Comparison of ENCODE assay signal across 8 cellular contexts in the genomic region with DNA sequence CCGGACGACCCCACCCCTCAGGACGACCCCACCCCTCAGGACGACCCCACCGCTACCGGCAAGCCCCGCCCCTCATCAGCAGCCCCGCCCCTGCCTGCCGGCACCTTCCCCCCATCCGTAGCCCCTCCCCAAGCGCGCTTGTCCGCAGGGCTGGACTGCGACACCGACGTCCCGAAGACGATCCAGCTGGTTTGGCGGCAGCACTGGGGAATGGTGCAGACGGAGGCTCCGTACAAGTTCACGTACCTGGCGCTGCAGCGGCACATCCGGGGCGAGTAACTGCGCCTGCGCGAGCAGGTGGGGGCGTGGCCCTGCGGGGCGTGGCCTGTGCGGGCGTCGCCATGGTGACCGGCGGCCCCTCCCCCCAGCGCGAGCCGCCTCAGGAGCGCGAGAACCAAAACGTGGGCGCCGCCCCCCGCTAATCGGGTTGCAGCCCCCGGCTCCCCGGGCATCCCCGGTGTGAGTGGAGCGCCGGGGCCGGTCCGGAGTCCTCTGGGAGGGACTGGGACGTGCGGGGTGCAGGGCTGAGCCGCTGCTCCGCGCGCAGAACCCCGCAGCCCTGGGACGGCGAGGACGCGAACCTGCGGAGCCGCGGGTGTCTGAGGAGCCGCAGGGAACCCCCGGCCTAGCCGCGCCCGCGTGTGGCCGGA. TPM values are rescaled to one million over a fixed set of nuclear protein-coding genes. Genes with fewer than 3 reads are reported as not detected.
DNase-seq lines count a peak whose midpoint lies in the region; ATAC-seq, FAIRE-seq and TF ChIP-seq lines count a peak whose summit lies in the region.

No MANE protein-coding gene starts in this region.

- peak overlapping the region; percentile 84 for H3K4ac ChIP-seq in neuronal stem cell (ENCODE audit: low read length)

- H3K4me1 Mint-ChIP-seq in activated T-helper 17 cell treated with anti-CD3 and anti-CD28 coated beads, Interleukin-2, amount 50 U/mL, for 72 hours = no peaks in the 10 kb centered on the region

- peak; percentile 95 for DNase-seq in 8988T
- DNase-seq in RCC 7860 (ENCODE audit: low spot score) = peak; percentile 68
- peak; percentile 52 for DNase-seq in fibroblast of villous mesenchyme (ENCODE audit: low read depth)
- DNase-seq in neuronal stem cell (ENCODE audit: low spot score) = peak; percentile 82

- no peaks in the 10 kb centered on the region for H3K27me3 Mint-ChIP-seq in activated T-helper 17 cell treated with anti-CD3 and anti-CD28 coated beads, Interleukin-2, amount 50 U/mL, for 72 hours

- peaks cover 18 to 20% of the 10 kb centered on the region in 2 donors for H3K4me1 ChIP-seq in neuronal stem cell (ENCODE audit: control insufficient read depth in 2 of 2, insufficient read depth in 1 of 2, low read depth in 1 of 2, low read length in 2 of 2)
- peaks cover 15% of the 10 kb centered on the region for H3K4me1 ChIP-seq in stomach smooth muscle (ENCODE audit: control insufficient read depth, insufficient read depth, low read length)

- H2BK120ac ChIP-seq in neuronal stem cell (ENCODE audit: low read depth, low read length) = peak overlapping the region; percentile 96

- H3K18ac ChIP-seq in neuronal stem cell (ENCODE audit: low read length) = peak overlapping the region; percentile 97

- TF ChIP-seq CTCF in fibroblast of villous mesenchyme (IDR thresholded peaks at IDR 0.05; ENCODE audit: insufficient read depth, low read depth, low read length) = no peak

- H2AK5ac ChIP-seq in neuronal stem cell (ENCODE audit: low read depth, low read length) = peak overlapping the region; percentile 100

- peaks cover 5% of the 10 kb centered on the region for H3K79me1 ChIP-seq in neuronal stem cell (ENCODE audit: low read depth, low read length)

- peak overlapping the region; percentile 96 for H3K23ac ChIP-seq in neuronal stem cell (ENCODE audit: low read depth, low read length, poor library complexity)

- H3K14ac ChIP-seq in neuronal stem cell (ENCODE audit: low read length) = peak overlapping the region; percentile 89

- H3K27ac ChIP-seq in neuronal stem cell (replicated peaks; ENCODE audit: low read length) (peak overlapping the region; percentile 42), stomach smooth muscle (ENCODE audit: low read length) (no peak overlapping the region)

- no peak overlapping the region for H4K8ac ChIP-seq in neuronal stem cell (ENCODE audit: low read depth, low read length)

- peak overlapping the region; percentile 98 for H2BK12ac ChIP-seq in neuronal stem cell (ENCODE audit: low read length)

- no peaks in the 10 kb centered on the region for H3K9me3 Mint-ChIP-seq in activated T-helper 17 cell treated with anti-CD3 and anti-CD28 coated beads, Interleukin-2, amount 50 U/mL, for 72 hours

- peaks cover 2 to 77% (median 21%) of the 10 kb centered on the region in 3 experiments for H3K27me3 ChIP-seq in neuronal stem cell (ENCODE audit: control insufficient read depth in 3 of 3, insufficient read depth in 3 of 3, low read depth in 1 of 3, low read length in 3 of 3)
- peaks cover 27 to 51% of the 10 kb centered on the region in 2 donors for H3K27me3 ChIP-seq in stomach smooth muscle (ENCODE audit: control insufficient read depth in 1 of 2, insufficient read depth in 2 of 2, low read length in 2 of 2)

- H3K4me2 ChIP-seq in neuronal stem cell (ENCODE audit: insufficient read depth, low read length, poor library complexity, severe bottlenecking) = peak overlapping the region; percentile 69

- H3K9ac ChIP-seq in neuronal stem cell (ENCODE audit: low read depth, low read length, poor library complexity) (peak overlapping the region; percentile 88), stomach smooth muscle (ENCODE audit: low read length in 2 of 2) (no peak overlapping the region)

- H2BK5ac ChIP-seq in neuronal stem cell (ENCODE audit: low read length) = peak overlapping the region; percentile 93

- peak overlapping the region; percentile 72 for H4K91ac ChIP-seq in neuronal stem cell (ENCODE audit: low read depth, low read length, poor library complexity)

- ATAC-seq in GM18511 (IDR thresholded peaks at IDR 0.05; ENCODE audit: unreplicated experiment) (peak; percentile 60), HG03521 (IDR thresholded peaks at IDR 0.05; ENCODE audit: unreplicated experiment) (peak; percentile 39)
- peak; percentile 47 for ATAC-seq in activated T-helper 17 cell treated with anti-CD3 and anti-CD28 coated beads, Interleukin-2, amount 50 U/mL, for 72 hours (replicated peaks)

- no peak overlapping the region for H3K27ac Mint-ChIP-seq in activated T-helper 17 cell treated with anti-CD3 and anti-CD28 coated beads, Interleukin-2, amount 50 U/mL, for 72 hours

- no peak for FAIRE-seq in RCC 7860 (lab: Jason Lieb, UNC)

- WGBS in neuronal stem cell (ENCODE audit: extremely low coverage in 2 of 2, insufficient read length in 2 of 2, insufficient replicate concordance in 1 of 2), 2 donors = no CpG with 5 or more reads among the region's 75 CpGs

- H3K36me3 ChIP-seq in neuronal stem cell (replicated peaks in 1 of 2; ENCODE audit: control insufficient read depth in 2 of 2, insufficient read depth in 2 of 2, low read length in 2 of 2) = no peaks in the 10 kb centered on the region
- H3K36me3 ChIP-seq in stomach smooth muscle (ENCODE audit: control insufficient read depth in 2 of 2, insufficient read depth in 2 of 2, low read length in 2 of 2) = no peaks in the 10 kb centered on the region

- H2BK15ac ChIP-seq in neuronal stem cell (ENCODE audit: low read length) = peak overlapping the region; percentile 98

- H3K4me3 Mint-ChIP-seq in activated T-helper 17 cell treated with anti-CD3 and anti-CD28 coated beads, Interleukin-2, amount 50 U/mL, for 72 hours = peak overlapping the region; percentile 52

- peak overlapping the region; percentile 97 for H2AFZ ChIP-seq in neuronal stem cell (ENCODE audit: low read length)

- H3K9me3 ChIP-seq in neuronal stem cell (replicated peaks in 1 of 2; ENCODE audit: control insufficient read depth in 2 of 2, insufficient read depth in 1 of 2, low read depth in 1 of 2, low read length in 2 of 2) = no peaks in the 10 kb centered on the region
- no peaks in the 10 kb centered on the region for H3K9me3 ChIP-seq in stomach smooth muscle (ENCODE audit: control insufficient read depth in 2 of 2, low read length in 2 of 2)

- peaks cover 17% of the 10 kb centered on the region for H3K36me3 Mint-ChIP-seq in activated T-helper 17 cell treated with anti-CD3 and anti-CD28 coated beads, Interleukin-2, amount 50 U/mL, for 72 hours (ENCODE audit: low read depth)

- H3K4me3 ChIP-seq in fibroblast of villous mesenchyme (ENCODE audit: low read depth, low read length) = peak overlapping the region; percentile 78
- H3K4me3 ChIP-seq in neuronal stem cell (ENCODE audit: low read length in 2 of 2) = peak overlapping the region; percentile 67 to 96
- H3K4me3 ChIP-seq in stomach smooth muscle (ENCODE audit: low read length in 2 of 2) = peak overlapping the region; percentile 59 to 72

RNA-seq across cellular contexts. Expression of a gene that starts 4.9 kb away (rescaled TPM):
- not detected for total RNA-seq in activated T-helper 17 cell treated with anti-CD3 and anti-CD28 coated beads, Interleukin-2, amount 50 U/mL, for 72 hours
- total RNA-seq in fibroblast of villous mesenchyme = not detected in 2 replicates
- 0.03 TPM for polyA plus RNA-seq in neuronal stem cell (2013, experiment 1 of 2)
- polyA plus RNA-seq in neuronal stem cell (2013, experiment 2 of 2) = 0.01 TPM

RNA-seq across cellular contexts. Expression of a gene that starts 46.7 kb away (rescaled TPM):
- total RNA-seq in activated T-helper 17 cell treated with anti-CD3 and anti-CD28 coated beads, Interleukin-2, amount 50 U/mL, for 72 hours = 10 to 100 TPM; 15.7 to 18.8 TPM
- total RNA-seq in fibroblast of villous mesenchyme = 6.5 and 7.1 TPM in 2 replicates
- polyA plus RNA-seq in neuronal stem cell (2013, experiment 1 of 2) = 12.3 TPM
- polyA plus RNA-seq in neuronal stem cell (2013, experiment 2 of 2) = 11.7 TPM

RNA-seq across cellular contexts. Expression of a gene that starts 49.3 kb away (rescaled TPM):
- 10 to 100 TPM; 12.1 to 87.6 TPM for total RNA-seq in activated T-helper 17 cell treated with anti-CD3 and anti-CD28 coated beads, Interleukin-2, amount 50 U/mL, for 72 hours
- total RNA-seq in fibroblast of villous mesenchyme = 77.0 and 95.9 TPM in 2 replicates
- 79.8 TPM for polyA plus RNA-seq in neuronal stem cell (2013, experiment 1 of 2)
- polyA plus RNA-seq in neuronal stem cell (2013, experiment 2 of 2) = 78.9 TPM

RNA-seq across cellular contexts. Expression of a gene that starts 55.9 kb away (rescaled TPM):
- 10 to 100 TPM; 13.5 to 36.5 TPM for total RNA-seq in activated T-helper 17 cell treated with anti-CD3 and anti-CD28 coated beads, Interleukin-2, amount 50 U/mL, for 72 hours
- 132 and 137 TPM in 2 replicates for total RNA-seq in fibroblast of villous mesenchyme
- 44.0 TPM for polyA plus RNA-seq in neuronal stem cell (2013, experiment 1 of 2)
- polyA plus RNA-seq in neuronal stem cell (2013, experiment 2 of 2) = 44.5 TPM
